In genomic region chr15:75625542-75626347, GRCh38 we compare ENCODE assay signal across 1 cellular context.
TF ChIP-seq lines count a peak whose summit lies in the region.

Gene SNUPN (minus strand): TSS chr15:75625725. CDS start chr15:75621051, 4,674 bp downstream.

TF ChIP-seq in IMR-90, 13 proteins besides CTCF, POLR2A, EP300 and RAD21 (continued from another document):
- TF ChIP-seq MXI1 (IDR thresholded peaks at IDR 0.05; ENCODE audit: borderline replicate concordance, low read depth, low read length): no peak
TF ChIP-seq in IMR-90: peak in this region for 3.
